8 cellular contexts compared by ENCODE assay signal in the genomic region with DNA sequence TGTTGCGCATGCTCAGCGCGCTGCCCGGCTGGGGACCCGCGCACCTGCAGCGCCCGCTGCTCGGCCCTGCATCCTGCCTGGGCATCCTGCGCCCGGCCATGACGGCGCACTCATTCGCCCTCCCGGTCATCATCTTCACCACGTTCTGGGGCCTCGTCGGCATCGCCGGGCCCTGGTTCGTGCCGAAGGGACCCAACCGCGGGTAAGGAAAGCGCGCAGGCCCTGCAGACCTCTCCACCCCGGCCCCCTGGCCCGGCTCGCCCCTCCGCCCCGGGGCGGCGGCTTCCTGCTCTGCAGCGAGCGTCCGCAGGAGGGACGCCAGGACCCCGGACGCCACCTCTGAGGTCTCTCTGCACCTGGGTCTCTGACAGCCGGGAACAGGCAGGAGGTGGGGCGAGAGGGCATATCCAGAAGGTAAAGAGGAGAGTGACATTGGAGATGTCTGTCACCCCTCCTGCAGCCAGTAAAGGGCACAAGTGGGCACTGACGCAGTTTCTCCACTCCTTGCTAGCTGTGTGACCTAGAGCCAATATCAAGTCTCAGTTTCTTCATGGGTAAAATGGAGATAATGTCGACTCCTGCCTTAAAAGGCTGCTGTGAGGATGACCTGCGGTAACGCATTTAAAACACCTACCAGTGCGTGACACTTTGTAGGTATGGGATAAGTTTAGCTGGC. TPM values are rescaled to one million over a fixed set of nuclear protein-coding genes. Genes with fewer than 3 reads are reported as not detected.
DNase-seq lines count a peak whose midpoint lies in the region; ATAC-seq and TF ChIP-seq lines count a peak whose summit lies in the region.

Gene ATP6V0E2 (plus strand): TSS at position 2 of the 676 bp plus-strand sequence. CDS start 97 bp downstream, at position 99.

- H3K36me3 ChIP-seq in CD4-positive, CD25-positive, alpha-beta regulatory T cell (ENCODE audit: control insufficient read depth, insufficient read depth, low read length): peaks cover 11% of the 10 kb centered on the region

- H3K4me1 ChIP-seq in CD4-positive, CD25-positive, alpha-beta regulatory T cell (ENCODE audit: control insufficient read depth, insufficient read depth, low read length, poor library complexity, severe bottlenecking): peaks cover 68% of the 10 kb centered on the region

- no peaks in the 10 kb centered on the region for H3K27me3 Mint-ChIP-seq in CD4-positive, CD25-positive, alpha-beta regulatory T cell

- H3K9me3 Mint-ChIP-seq in CD4-positive, CD25-positive, alpha-beta regulatory T cell: peaks cover 0 to 3% (median 0%) of the 10 kb centered on the region in 7 donors

- H3K4me3 ChIP-seq in CD4-positive, CD25-positive, alpha-beta regulatory T cell (ENCODE audit: low read depth, low read length): peak within 1 kb of the TSS; percentile 91
- peak within 1 kb of the TSS; percentile 62 for H3K4me3 ChIP-seq in astrocyte of the cerebellum (ENCODE audit: low read depth, low read length)

- H3K27ac ChIP-seq in CD4-positive, CD25-positive, alpha-beta regulatory T cell (ENCODE audit: insufficient read depth, low read length, poor library complexity, severe bottlenecking): peak within 1 kb of the TSS; percentile 82
- peak within 1 kb of the TSS; percentile 80 for H3K27ac ChIP-seq in layer of hippocampus (ENCODE audit: low read depth, low read length)

- no peak for TF ChIP-seq CTCF in astrocyte of the cerebellum (IDR thresholded peaks at IDR 0.05; ENCODE audit: low read depth, low read length, missing control alignments)

- peak within 1 kb of the TSS; percentile 84 to 96 (median 91) for H3K4me3 Mint-ChIP-seq in CD4-positive, CD25-positive, alpha-beta regulatory T cell

- peaks cover 20 to 78% (median 61%) of the 10 kb centered on the region in 4 donors for H3K4me1 Mint-ChIP-seq in CD4-positive, CD25-positive, alpha-beta regulatory T cell

- peaks cover 19% of the 10 kb centered on the region for H3K36me3 Mint-ChIP-seq in CD4-positive, CD25-positive, alpha-beta regulatory T cell

- H3K27ac Mint-ChIP-seq in CD4-positive, CD25-positive, alpha-beta regulatory T cell: peak within 1 kb of the TSS; percentile 81 to 98 (median 91)

- no peaks in the 10 kb centered on the region for H3K9me3 ChIP-seq in CD4-positive, CD25-positive, alpha-beta regulatory T cell (ENCODE audit: control insufficient read depth in 2 of 2, low read length in 2 of 2)

- in situ Hi-C loops in astrocyte of the cerebellum (cut with HindIII; ENCODE audit: low sequenced_read_pairs): no loop called here

- H3K27me3 ChIP-seq in CD4-positive, CD25-positive, alpha-beta regulatory T cell (ENCODE audit: control insufficient read depth, insufficient read depth, low read length): no peaks in the 10 kb centered on the region
- no peaks in the 10 kb centered on the region for H3K27me3 ChIP-seq in layer of hippocampus (ENCODE audit: control insufficient read depth, insufficient read depth, low read length)

- ATAC-seq in CD4-positive, CD25-positive, alpha-beta regulatory T cell (ENCODE audit: low read depth in 2 of 2): no peak
- peak; percentile 49 for ATAC-seq in GM19395 (IDR thresholded peaks at IDR 0.05; ENCODE audit: unreplicated experiment)

- no peak for DNase-seq in CD4-positive, CD25-positive, alpha-beta regulatory T cell
- DNase-seq in HT-29 (ENCODE audit: low spot score) (peak; percentile 27), astrocyte of the cerebellum (ENCODE audit: low read depth) (no peak), superior temporal gyrus (ENCODE audit: extremely low spot score) (peak; percentile 23), putamen (ENCODE audit: low spot score) (no peak), cortex of kidney (lab: John Stamatoyannopoulos, UW) (no peak)

RNA-seq across cellular contexts. Expression of gene ATP6V0E2, which starts in this region (rescaled TPM):
- 45.9 TPM for total RNA-seq in CD4-positive, CD25-positive, alpha-beta regulatory T cell
- 100 to 1,000 TPM; 150 to 183 (median 164) TPM for polyA plus RNA-seq in CD4-positive, CD25-positive, alpha-beta regulatory T cell
- 92.6 and 93.3 TPM in 2 replicates for total RNA-seq in HT-29 (2014; rRNA removed; shearing (Covaris generic))

Comparison
In these comparisons a context has a peak if more than half of its experiments do, and no peak if none do; other contexts are left out.
1. DNase-seq: peak in HT-29 (single experiment) and superior temporal gyrus (single experiment); none in CD4-positive, CD25-positive, alpha-beta regulatory T cell (0 of 3), astrocyte of the cerebellum (single experiment), putamen (single experiment) and cortex of kidney (single experiment).